7 cellular contexts compared by ENCODE assay signal in the genomic region with DNA sequence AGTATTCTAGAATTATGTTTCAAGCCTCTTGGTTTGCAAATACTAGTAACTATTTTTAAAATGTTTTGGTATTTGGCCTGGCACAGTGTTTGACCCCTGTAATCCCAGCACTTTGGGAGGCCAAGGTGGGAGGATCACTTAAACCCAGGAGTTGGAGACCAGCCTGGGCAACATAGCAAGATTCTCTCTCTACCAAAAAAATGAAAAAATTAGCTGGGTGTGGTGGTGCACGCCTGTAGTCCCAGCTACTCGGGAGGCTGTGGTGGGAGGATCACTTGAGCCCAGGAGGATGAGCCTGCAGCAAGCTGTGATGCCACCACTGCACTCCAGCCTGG. TPM values are rescaled to one million over a fixed set of nuclear protein-coding genes. Genes with fewer than 3 reads are reported as not detected.
"Had no signal": no experiment of that assay in that cellular context is flagged by ENCODE, and none has a peak within 500 bp of the region (broad histone marks: within the 10 kb centered on the region; RNA-seq: fewer than 3 reads in every experiment).

No MANE protein-coding gene starts in this region.

RNA-seq across cellular contexts. Expression of a gene that starts 0.8 kb away (rescaled TPM):
- total RNA-seq: kidney epithelial cell, lower leg skin, occipital lobe, osteocyte, posterior vena cava, smooth muscle cell, upper lobe of right lung had no signal
- polyA plus RNA-seq: smooth muscle cell had no signal
